ENCODE assay signal across 11 cellular contexts in genomic region chr12:120186654-120187053, GRCh38. TPM values are rescaled to one million over a fixed set of nuclear protein-coding genes. Genes with fewer than 3 reads are reported as not detected.
DNase-seq lines count a peak whose midpoint lies in the region; ATAC-seq and TF ChIP-seq lines count a peak whose summit lies in the region.
"Had no signal": no experiment of that assay in that cellular context is flagged by ENCODE, and none has a peak within 500 bp of the region (broad histone marks: within the 10 kb centered on the region; RNA-seq: fewer than 3 reads in every experiment).

No MANE protein-coding gene starts in this region.

- POLR2A ChIA-PET in CD8-positive, alpha-beta T cell (lab: Charles Lee): interaction anchor here (1.3 kb wide), 1 partner anchor 15 kb away, joined by 4 read pairs; the partner anchor contains the start of gene RPLP0

- no peaks in the 10 kb centered on the region for H3K9me3 ChIP-seq in CD8-positive, alpha-beta T cell (ENCODE audit: low read length)
- H3K9me3 ChIP-seq in T-helper 17 cell (ENCODE audit: control insufficient read depth, low read length, poor library complexity, severe bottlenecking): no peaks in the 10 kb centered on the region
- H3K9me3 ChIP-seq: BE2C had no signal

- H3K27ac ChIP-seq in CD8-positive, alpha-beta T cell (ENCODE audit: low read depth, low read length): no peak overlapping the region

- no peaks in the 10 kb centered on the region for H3K27me3 ChIP-seq in CD8-positive, alpha-beta T cell (ENCODE audit: insufficient read depth, low read length)
- H3K27me3 ChIP-seq: BE2C had no signal

- CTCF ChIA-PET in CD8-positive, alpha-beta T cell (lab: Charles Lee): interaction anchor here (1.2 kb wide), 1 partner anchor 41 kb away, joined by 3 read pairs; no protein-coding TSS in a partner anchor

- no peaks in the 10 kb centered on the region for H3K9me3 Mint-ChIP-seq in activated T-cell treated with anti-CD3 and anti-CD28 coated beads, Interleukin-2, amount 50 U/mL, for 72 hours
- no peaks in the 10 kb centered on the region for H3K9me3 Mint-ChIP-seq in CD8-positive, alpha-beta T cell
- H3K9me3 Mint-ChIP-seq in stimulated activated effector memory CD8-positive, alpha-beta T cell treated with anti-CD3 and anti-CD28 coated beads, Interleukin-12 subunit alpha, Interleukin-12 subunit beta, amount 100 ng/mL, for 72 hours: no peaks in the 10 kb centered on the region
- H3K9me3 Mint-ChIP-seq in stimulated activated naive B cell treated with anti-CD40 and anti-IgM and Interleukin-4, amounts not matched to agents 10 μg/mL and 1 μg/mL and 100 μg/mL, for 72 hours: no peaks in the 10 kb centered on the region
- H3K9me3 Mint-ChIP-seq: GM23338 had no signal

- peaks cover 21% of the 10 kb centered on the region for H3K4me1 Mint-ChIP-seq in activated T-cell treated with anti-CD3 and anti-CD28 coated beads, Interleukin-2, amount 50 U/mL, for 72 hours (ENCODE audit: low read depth)
- peaks cover 20% of the 10 kb centered on the region for H3K4me1 Mint-ChIP-seq in CD8-positive, alpha-beta T cell (ENCODE audit: low read depth)
- H3K4me1 Mint-ChIP-seq in T-helper 17 cell: peaks cover 16% of the 10 kb centered on the region
- peaks cover 26% of the 10 kb centered on the region for H3K4me1 Mint-ChIP-seq in stimulated activated effector memory CD8-positive, alpha-beta T cell treated with anti-CD3 and anti-CD28 coated beads, Interleukin-12 subunit alpha, Interleukin-12 subunit beta, amount 100 ng/mL, for 72 hours
- peaks cover 10 to 21% of the 10 kb centered on the region in 2 donors for H3K4me1 Mint-ChIP-seq in stimulated activated naive B cell treated with anti-CD40 and anti-IgM and Interleukin-4, amounts not matched to agents 10 μg/mL and 1 μg/mL and 100 μg/mL, for 72 hours
- H3K4me1 Mint-ChIP-seq: GM23338 had no signal

- peaks cover 49% of the 10 kb centered on the region for H3K36me3 ChIP-seq in CD8-positive, alpha-beta T cell (ENCODE audit: insufficient read depth, low read length)

- no peaks in the 10 kb centered on the region for H3K4me1 ChIP-seq in CD8-positive, alpha-beta T cell (ENCODE audit: insufficient read depth, low read length)
- H3K4me1 ChIP-seq: BE2C had no signal

- no peak overlapping the region for H3K4me3 Mint-ChIP-seq in activated T-cell treated with anti-CD3 and anti-CD28 coated beads, Interleukin-2, amount 50 U/mL, for 72 hours
- H3K4me3 Mint-ChIP-seq in CD8-positive, alpha-beta T cell: no peak overlapping the region
- peak overlapping the region; percentile 55 for H3K4me3 Mint-ChIP-seq in T-helper 17 cell
- no peak overlapping the region for H3K4me3 Mint-ChIP-seq in stimulated activated effector memory CD8-positive, alpha-beta T cell treated with anti-CD3 and anti-CD28 coated beads, Interleukin-12 subunit alpha, Interleukin-12 subunit beta, amount 100 ng/mL, for 72 hours
- H3K4me3 Mint-ChIP-seq in stimulated activated naive B cell treated with anti-CD40 and anti-IgM and Interleukin-4, amounts not matched to agents 10 μg/mL and 1 μg/mL and 100 μg/mL, for 72 hours: no peak overlapping the region
- H3K4me3 Mint-ChIP-seq: GM23338 had no signal

- TF ChIP-seq CTCF in CD8-positive, alpha-beta T cell (IDR thresholded peaks at IDR 0.05): no peak

- no peak for ATAC-seq in activated T-cell treated with anti-CD3 and anti-CD28 coated beads, Interleukin-2, amount 50 U/mL, for 72 hours (replicated peaks in 1 of 2)
- no peak for ATAC-seq in CD8-positive, alpha-beta T cell
- ATAC-seq in T-helper 17 cell: no peak
- ATAC-seq in stimulated activated effector memory CD8-positive, alpha-beta T cell treated with anti-CD3 and anti-CD28 coated beads, Interleukin-12 subunit alpha, Interleukin-12 subunit beta, amount 100 ng/mL, for 72 hours: no peak
- no peak for ATAC-seq in stimulated activated naive B cell treated with anti-CD40 and anti-IgM and Interleukin-4, amounts not matched to agents 10 μg/mL and 1 μg/mL and 100 μg/mL, for 72 hours (replicated peaks)
- ATAC-seq: GM23338 had no signal

- H3K27ac Mint-ChIP-seq in activated T-cell treated with anti-CD3 and anti-CD28 coated beads, Interleukin-2, amount 50 U/mL, for 72 hours: peak overlapping the region; percentile 2
- H3K27ac Mint-ChIP-seq in CD8-positive, alpha-beta T cell: peak overlapping the region; percentile 37
- H3K27ac Mint-ChIP-seq in T-helper 17 cell: no peak overlapping the region
- peak overlapping the region; percentile 32 for H3K27ac Mint-ChIP-seq in stimulated activated effector memory CD8-positive, alpha-beta T cell treated with anti-CD3 and anti-CD28 coated beads, Interleukin-12 subunit alpha, Interleukin-12 subunit beta, amount 100 ng/mL, for 72 hours
- H3K27ac Mint-ChIP-seq in stimulated activated naive B cell treated with anti-CD40 and anti-IgM and Interleukin-4, amounts not matched to agents 10 μg/mL and 1 μg/mL and 100 μg/mL, for 72 hours: no peak overlapping the region
- H3K27ac Mint-ChIP-seq: GM23338 had no signal

- DNase-seq in activated T-cell treated with anti-CD3 and anti-CD28 coated beads, Interleukin-2, amount 50 U/mL, for 72 hours: no peak
- no peak for DNase-seq in activated T-cell treated with anti-CD3 and anti-CD28 coated beads, Interleukin-2, amount 50 U/mL, for 48 hours
- DNase-seq in CD8-positive, alpha-beta T cell: no peak
- no peak for DNase-seq in T-helper 17 cell
- no peak for DNase-seq in stimulated activated effector memory CD8-positive, alpha-beta T cell treated with anti-CD3 and anti-CD28 coated beads, Interleukin-12 subunit alpha, Interleukin-12 subunit beta, amount 100 ng/mL, for 72 hours (ENCODE audit: low spot score in 2 of 2)
- DNase-seq in NCI-H526 treated with DMSO at 0.1 percent for 48 hours (lab: John Stamatoyannopoulos, UW): no peak
- DNase-seq in stimulated activated naive B cell treated with anti-CD40 and anti-IgM and Interleukin-4, amounts not matched to agents 10 μg/mL and 1 μg/mL and 100 μg/mL, for 72 hours: no peak
- DNase-seq: BE2C, DMS79, H7 had no signal

- H3K4me3 ChIP-seq in CD8-positive, alpha-beta T cell (ENCODE audit: low read depth, low read length): no peak overlapping the region
- H3K4me3 ChIP-seq: GM23338 had no signal

- peaks cover 4 to 33% of the 10 kb centered on the region in 2 donors for H3K36me3 Mint-ChIP-seq in activated T-cell treated with anti-CD3 and anti-CD28 coated beads, Interleukin-2, amount 50 U/mL, for 72 hours (ENCODE audit: insufficient read depth in 2 of 2)
- H3K36me3 Mint-ChIP-seq in CD8-positive, alpha-beta T cell: peaks cover 79% of the 10 kb centered on the region
- peaks cover 8% of the 10 kb centered on the region for H3K36me3 Mint-ChIP-seq in T-helper 17 cell (ENCODE audit: low read depth)
- H3K36me3 Mint-ChIP-seq in stimulated activated effector memory CD8-positive, alpha-beta T cell treated with anti-CD3 and anti-CD28 coated beads, Interleukin-12 subunit alpha, Interleukin-12 subunit beta, amount 100 ng/mL, for 72 hours: peaks cover 99% of the 10 kb centered on the region
- H3K36me3 Mint-ChIP-seq in stimulated activated naive B cell treated with anti-CD40 and anti-IgM and Interleukin-4, amounts not matched to agents 10 μg/mL and 1 μg/mL and 100 μg/mL, for 72 hours: peaks cover 34 to 59% of the 10 kb centered on the region in 2 donors

- no peaks in the 10 kb centered on the region for H3K27me3 Mint-ChIP-seq in activated T-cell treated with anti-CD3 and anti-CD28 coated beads, Interleukin-2, amount 50 U/mL, for 72 hours (ENCODE audit: low read depth)
- no peaks in the 10 kb centered on the region for H3K27me3 Mint-ChIP-seq in CD8-positive, alpha-beta T cell (ENCODE audit: low read depth)
- no peaks in the 10 kb centered on the region for H3K27me3 Mint-ChIP-seq in T-helper 17 cell
- H3K27me3 Mint-ChIP-seq in stimulated activated naive B cell treated with anti-CD40 and anti-IgM and Interleukin-4, amounts not matched to agents 10 μg/mL and 1 μg/mL and 100 μg/mL, for 72 hours: no peaks in the 10 kb centered on the region

- intact Hi-C loops in CD8-positive, alpha-beta T cell (cut with DNase I, micrococcal nuclease): no loop called here

RNA-seq across cellular contexts. Expression of gene GCN1, which starts 7.9 kb away (rescaled TPM):
- total RNA-seq in activated T-cell treated with anti-CD3 and anti-CD28 coated beads, Interleukin-2, amount 50 U/mL, for 72 hours: 100 to 1,000 TPM in 1 of 2 donors, 10 to 100 TPM in 1; 93.1 to 106 TPM
- 100 to 1,000 TPM; 161 to 163 TPM for total RNA-seq in CD8-positive, alpha-beta T cell
- 100 to 1,000 TPM; 150 to 163 TPM for total RNA-seq in T-helper 17 cell

RNA-seq across cellular contexts. Expression of gene RPLP0, which starts 14.3 kb away (rescaled TPM):
- 1,000 to 10,000 TPM; 4,846 to 5,223 TPM for total RNA-seq in activated T-cell treated with anti-CD3 and anti-CD28 coated beads, Interleukin-2, amount 50 U/mL, for 72 hours
- total RNA-seq in CD8-positive, alpha-beta T cell: 1,000 to 10,000 TPM; 2,094 to 2,102 TPM
- total RNA-seq in T-helper 17 cell: 1,000 to 10,000 TPM; 2,187 to 2,381 TPM

Comparison
In these comparisons a context has a peak if more than half of its experiments do, and no peak if none do; other contexts are left out.
1. H3K27ac Mint-ChIP-seq: peak in activated T-cell treated with anti-CD3 and anti-CD28 coated beads, Interleukin-2, amount 50 U/mL, for 72 hours (single experiment), CD8-positive, alpha-beta T cell (single experiment) and stimulated activated effector memory CD8-positive, alpha-beta T cell treated with anti-CD3 and anti-CD28 coated beads, Interleukin-12 subunit alpha, Interleukin-12 subunit beta, amount 100 ng/mL, for 72 hours (single experiment); none in T-helper 17 cell (single experiment) and stimulated activated naive B cell treated with anti-CD40 and anti-IgM and Interleukin-4, amounts not matched to agents 10 μg/mL and 1 μg/mL and 100 μg/mL, for 72 hours (single experiment).